ENCODE assay signal across 31 cellular contexts in the genomic region with DNA sequence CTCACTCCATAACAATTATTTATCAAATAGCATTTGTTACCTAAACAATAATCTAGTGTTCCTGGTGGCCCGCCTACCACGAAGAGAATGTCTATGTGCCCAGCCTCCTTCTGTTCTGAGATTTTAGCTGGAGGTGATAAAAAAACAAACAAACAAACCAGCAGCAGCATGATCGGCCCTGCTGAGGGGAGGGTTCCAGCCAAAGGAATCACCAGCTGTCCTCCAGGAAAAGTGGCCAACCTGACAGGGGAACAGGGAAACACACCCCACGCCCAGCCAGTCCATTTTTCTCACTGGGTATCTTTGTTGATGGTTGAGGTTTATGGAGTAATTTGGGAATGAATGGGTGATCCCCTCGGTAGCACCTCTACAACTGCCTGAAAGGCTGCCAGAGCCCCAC.
"Had no signal": no experiment of that assay in that cellular context is flagged by ENCODE, and none has a peak within 500 bp of the region (broad histone marks: within the 10 kb centered on the region; RNA-seq: fewer than 3 reads in every experiment).

No MANE protein-coding gene starts in this region.

- DNase-seq: activated B cell treated with CpG ODN at 0.5 μM for 24 hours; activated CD4-positive, alpha-beta memory T cell treated with anti-CD3 and anti-CD28 coated beads, Interleukin-2, amount 10 ng/mL, durations not matched to agents 7 days and 5 days; activated CD4-positive, alpha-beta T cell treated with anti-CD3 and anti-CD28 coated beads for 1 hour; activated CD4-positive, alpha-beta T cell treated with anti-CD3 and anti-CD28 coated beads for 36 hours; activated CD4-positive, alpha-beta T cell treated with anti-CD3 and anti-CD28 coated beads for 48 hours; activated CD4-positive, alpha-beta T cell treated with anti-CD3 and anti-CD28 coated beads, Interleukin-2, amount 10 ng/mL, durations not matched to agents 7 days and 5 days; activated CD4-positive, alpha-beta T cell treated with anti-CD3 and anti-CD28 coated beads, Interleukin-2, amount 50 U/mL, for 48 hours; activated CD8-positive, alpha-beta memory T cell treated with anti-CD3 and anti-CD28 coated beads for 24 hours; activated CD8-positive, alpha-beta memory T cell treated with anti-CD3 and anti-CD28 coated beads, Interleukin-2, amount 10 ng/mL, durations not matched to agents 7 days and 5 days; activated CD8-positive, alpha-beta memory T cell treated with anti-CD3 and anti-CD28 coated beads, Interleukin-2, amount 50 U/mL, for 48 hours; activated CD8-positive, alpha-beta T cell treated with anti-CD3 and anti-CD28 coated beads, Interleukin-2, amount 10 ng/mL, durations not matched to agents 7 days and 5 days; activated effector memory CD4-positive, alpha-beta T cell treated with Interleukin-2 at 50 U/mL for 16 hours; activated gamma-delta T cell; activated naive CD4-positive, alpha-beta T cell treated with anti-CD3 and anti-CD28 coated beads, Interleukin-2, amount 10 ng/mL, durations not matched to agents 7 days and 5 days; activated naive CD4-positive, alpha-beta T cell treated with Interleukin-2 at 50 U/mL for 16 hours; activated naive CD8-positive, alpha-beta T cell treated with anti-CD3 and anti-CD28 coated beads, Interleukin-2, amount 10 ng/mL, durations not matched to agents 7 days and 5 days; activated naive CD8-positive, alpha-beta T cell treated with anti-CD3 and anti-CD28 coated beads, Interleukin-2, amount 50 U/mL, for 24 hours; activated T-cell treated with anti-CD3 and anti-CD28 coated beads, Interleukin-2, amount 50 U/mL, for 24 hours; activated T-cell treated with anti-CD3 and anti-CD28 coated beads, Interleukin-2, amount 50 U/mL, for 48 hours; amygdala; anterior cingulate cortex; SW 1271; T-helper 1 cell; T-helper 2 cell; T-helper 9 cell had no signal

- H3K36me3 Mint-ChIP-seq: activated CD8-positive, alpha-beta memory T cell treated with anti-CD3 and anti-CD28 coated beads, Interleukin-2, amount 10 ng/mL, durations not matched to agents 7 days and 5 days; activated naive CD4-positive, alpha-beta T cell treated with anti-CD3 and anti-CD28 coated beads, Interleukin-2, amount 10 ng/mL, durations not matched to agents 7 days and 5 days; activated naive CD4-positive, alpha-beta T cell treated with anti-CD3 and anti-CD28 coated beads, Interleukin-2, amount 50 U/mL, for 24 hours; activated naive CD8-positive, alpha-beta T cell; activated naive CD8-positive, alpha-beta T cell treated with anti-CD3 and anti-CD28 coated beads, Interleukin-2, amount 10 ng/mL, durations not matched to agents 7 days and 5 days; brain had no signal

- H3K9me3 Mint-ChIP-seq: activated B cell treated with CpG ODN at 0.5 μM for 24 hours; activated CD4-positive, alpha-beta memory T cell treated with anti-CD3 and anti-CD28 coated beads, Interleukin-2, amount 10 ng/mL, durations not matched to agents 7 days and 5 days; activated CD4-positive, alpha-beta T cell treated with anti-CD3 and anti-CD28 coated beads, Interleukin-2, amount 10 ng/mL, durations not matched to agents 7 days and 5 days; activated naive CD4-positive, alpha-beta T cell treated with anti-CD3 and anti-CD28 coated beads, Interleukin-2, amount 10 ng/mL, durations not matched to agents 7 days and 5 days; activated naive CD4-positive, alpha-beta T cell treated with anti-CD3 and anti-CD28 coated beads, Interleukin-2, amount 50 U/mL, for 24 hours; activated naive CD8-positive, alpha-beta T cell treated with anti-CD3 and anti-CD28 coated beads, Interleukin-2, amount 10 ng/mL, durations not matched to agents 7 days and 5 days; activated naive CD8-positive, alpha-beta T cell treated with anti-CD3 and anti-CD28 coated beads, Interleukin-2, amount 50 U/mL, for 24 hours; activated T-cell treated with anti-CD3 and anti-CD28 coated beads, Interleukin-2, amount 50 U/mL, for 24 hours; activated T-helper 2 cell treated with anti-CD3 and anti-CD28 coated beads, Interferon-gamma antibody, Interleukin-2, Interleukin-4, amounts not matched to agents 10 μg/mL and 5 μg/mL and 100 μg/mL, durations not matched to agents 14 hours and 24 hours and 36 hours; T-helper 1 cell treated with Interleukin-12 subunit alpha and Interleukin-12 subunit beta and Interleukin-4 antibody, amounts not matched to agents 30 μg/mL and 1 μg/mL, for 36 hours; T-helper 2 cell treated with Interferon-gamma antibody and Interleukin-4, amounts not matched to agents 5 μg/mL and 100 μg/mL, for 36 hours had no signal

- H3K27ac Mint-ChIP-seq: activated B cell treated with CpG ODN at 0.5 μM for 24 hours; activated CD4-positive, alpha-beta memory T cell treated with anti-CD3 and anti-CD28 coated beads, Interleukin-2, amount 10 ng/mL, durations not matched to agents 7 days and 5 days; activated CD4-positive, alpha-beta T cell treated with anti-CD3 and anti-CD28 coated beads for 36 hours; activated CD4-positive, alpha-beta T cell treated with anti-CD3 and anti-CD28 coated beads, Interleukin-2, amount 10 ng/mL, durations not matched to agents 7 days and 5 days; activated CD8-positive, alpha-beta memory T cell treated with anti-CD3 and anti-CD28 coated beads, Interleukin-2, amount 10 ng/mL, durations not matched to agents 7 days and 5 days; activated CD8-positive, alpha-beta T cell treated with anti-CD3 and anti-CD28 coated beads, Interleukin-2, amount 10 ng/mL, durations not matched to agents 7 days and 5 days; activated naive CD4-positive, alpha-beta T cell treated with anti-CD3 and anti-CD28 coated beads, Interleukin-2, amount 10 ng/mL, durations not matched to agents 7 days and 5 days; activated naive CD4-positive, alpha-beta T cell treated with anti-CD3 and anti-CD28 coated beads, Interleukin-2, amount 50 U/mL, for 24 hours; activated naive CD8-positive, alpha-beta T cell; activated naive CD8-positive, alpha-beta T cell treated with anti-CD3 and anti-CD28 coated beads, Interleukin-2, amount 10 ng/mL, durations not matched to agents 7 days and 5 days; activated naive CD8-positive, alpha-beta T cell treated with anti-CD3 and anti-CD28 coated beads, Interleukin-2, amount 50 U/mL, for 24 hours; activated T-cell treated with anti-CD3 and anti-CD28 coated beads, Interleukin-2, amount 50 U/mL, for 24 hours; activated T-helper 2 cell treated with anti-CD3 and anti-CD28 coated beads, Interferon-gamma antibody, Interleukin-2, Interleukin-4, amounts not matched to agents 10 μg/mL and 5 μg/mL and 100 μg/mL, durations not matched to agents 14 hours and 24 hours and 36 hours; brain; T-helper 1 cell treated with Interleukin-12 subunit alpha and Interleukin-12 subunit beta and Interleukin-4 antibody, amounts not matched to agents 30 μg/mL and 1 μg/mL, for 36 hours; T-helper 2 cell treated with Interferon-gamma antibody and Interleukin-4, amounts not matched to agents 5 μg/mL and 100 μg/mL, for 36 hours had no signal

- H3K4me3 Mint-ChIP-seq: activated B cell treated with CpG ODN at 0.5 μM for 24 hours; activated CD4-positive, alpha-beta memory T cell treated with anti-CD3 and anti-CD28 coated beads, Interleukin-2, amount 10 ng/mL, durations not matched to agents 7 days and 5 days; activated CD4-positive, alpha-beta T cell treated with anti-CD3 and anti-CD28 coated beads for 36 hours; activated CD4-positive, alpha-beta T cell treated with anti-CD3 and anti-CD28 coated beads, Interleukin-2, amount 10 ng/mL, durations not matched to agents 7 days and 5 days; activated CD8-positive, alpha-beta memory T cell treated with anti-CD3 and anti-CD28 coated beads, Interleukin-2, amount 10 ng/mL, durations not matched to agents 7 days and 5 days; activated CD8-positive, alpha-beta T cell treated with anti-CD3 and anti-CD28 coated beads, Interleukin-2, amount 10 ng/mL, durations not matched to agents 7 days and 5 days; activated naive CD4-positive, alpha-beta T cell treated with anti-CD3 and anti-CD28 coated beads, Interleukin-2, amount 10 ng/mL, durations not matched to agents 7 days and 5 days; activated naive CD4-positive, alpha-beta T cell treated with anti-CD3 and anti-CD28 coated beads, Interleukin-2, amount 50 U/mL, for 24 hours; activated naive CD8-positive, alpha-beta T cell; activated naive CD8-positive, alpha-beta T cell treated with anti-CD3 and anti-CD28 coated beads, Interleukin-2, amount 10 ng/mL, durations not matched to agents 7 days and 5 days; activated naive CD8-positive, alpha-beta T cell treated with anti-CD3 and anti-CD28 coated beads, Interleukin-2, amount 50 U/mL, for 24 hours; activated T-cell treated with anti-CD3 and anti-CD28 coated beads, Interleukin-2, amount 50 U/mL, for 24 hours; brain; T-helper 1 cell treated with Interleukin-12 subunit alpha and Interleukin-12 subunit beta and Interleukin-4 antibody, amounts not matched to agents 30 μg/mL and 1 μg/mL, for 36 hours; T-helper 2 cell treated with Interferon-gamma antibody and Interleukin-4, amounts not matched to agents 5 μg/mL and 100 μg/mL, for 36 hours had no signal

- H3K4me1 Mint-ChIP-seq: activated B cell treated with CpG ODN at 0.5 μM for 24 hours; activated CD4-positive, alpha-beta memory T cell treated with anti-CD3 and anti-CD28 coated beads, Interleukin-2, amount 10 ng/mL, durations not matched to agents 7 days and 5 days; activated CD4-positive, alpha-beta T cell treated with anti-CD3 and anti-CD28 coated beads for 36 hours; activated CD4-positive, alpha-beta T cell treated with anti-CD3 and anti-CD28 coated beads, Interleukin-2, amount 10 ng/mL, durations not matched to agents 7 days and 5 days; activated CD8-positive, alpha-beta memory T cell treated with anti-CD3 and anti-CD28 coated beads, Interleukin-2, amount 10 ng/mL, durations not matched to agents 7 days and 5 days; activated naive CD4-positive, alpha-beta T cell treated with anti-CD3 and anti-CD28 coated beads, Interleukin-2, amount 10 ng/mL, durations not matched to agents 7 days and 5 days; activated naive CD4-positive, alpha-beta T cell treated with anti-CD3 and anti-CD28 coated beads, Interleukin-2, amount 50 U/mL, for 24 hours; activated naive CD8-positive, alpha-beta T cell treated with anti-CD3 and anti-CD28 coated beads, Interleukin-2, amount 10 ng/mL, durations not matched to agents 7 days and 5 days; activated naive CD8-positive, alpha-beta T cell treated with anti-CD3 and anti-CD28 coated beads, Interleukin-2, amount 50 U/mL, for 24 hours had no signal

- H3K27me3 Mint-ChIP-seq: activated naive CD8-positive, alpha-beta T cell; activated naive CD8-positive, alpha-beta T cell treated with anti-CD3 and anti-CD28 coated beads, Interleukin-2, amount 10 ng/mL, durations not matched to agents 7 days and 5 days had no signal

- ATAC-seq: activated CD4-positive, alpha-beta T cell treated with anti-CD3 and anti-CD28 coated beads for 36 hours; activated CD8-positive, alpha-beta memory T cell treated with anti-CD3 and anti-CD28 coated beads, Interleukin-2, amount 10 ng/mL, durations not matched to agents 7 days and 5 days; activated CD8-positive, alpha-beta T cell treated with anti-CD3 and anti-CD28 coated beads, Interleukin-2, amount 10 ng/mL, durations not matched to agents 7 days and 5 days; activated naive CD8-positive, alpha-beta T cell treated with anti-CD3 and anti-CD28 coated beads, Interleukin-2, amount 50 U/mL, for 24 hours had no signal
